Comparison of ENCODE assay signal across 8 cellular contexts in genomic region chr5:37248970-37249819, GRCh38. TPM values are rescaled to one million over a fixed set of nuclear protein-coding genes. Genes with fewer than 3 reads are reported as not detected.
DNase-seq lines count a peak whose midpoint lies in the region; ATAC-seq, FAIRE-seq and TF ChIP-seq lines count a peak whose summit lies in the region.

CPLANE1 (minus strand) TSS chr5:37249376; CDS start chr5:37247698, 1,678 bp downstream.

- H2AFZ ChIP-seq in PC-9 (peak within 1 kb of the TSS; percentile 94), fibroblast of lung (ENCODE audit: low read length) (peak within 1 kb of the TSS; percentile 94)

- ATAC-seq in GM21390 (IDR thresholded peaks at IDR 0.05; ENCODE audit: unreplicated experiment): peak; percentile 84
- peak; percentile 83 to 90 for ATAC-seq in naive thymus-derived CD8-positive, alpha-beta T cell
- peak; percentile 90 for ATAC-seq in stimulated activated naive CD8-positive, alpha-beta T cell treated with anti-CD3 and anti-CD28 coated beads, Interleukin-15, Interleukin-2, amounts not matched to agents 100 U/mL and 50 U/mL, for 24 hours

- no peak; the same call in 1 of the 2 replicates for TF ChIP-seq CTCF in PC-9 (conservative IDR thresholded peaks at IDR 0.05)
- no peak for TF ChIP-seq CTCF in fibroblast of lung (conservative IDR thresholded peaks at IDR 0.05 in 1 of 2, IDR thresholded peaks at IDR 0.05 in 1 of 2; ENCODE audit: low read depth in 1 of 2, low read length in 2 of 2)

- peak; percentile 91 for FAIRE-seq in HTR-8/SVneo (lab: Jason Lieb, UNC)

- DNase-seq in DMS 273 treated with DMSO at 0.1 percent for 48 hours (lab: John Stamatoyannopoulos, UW) (peak; percentile 70), HTR-8/SVneo (ENCODE audit: insufficient read length, low spot score) (peak; percentile 95), PC-9 (peak; percentile 47 to 96), fibroblast of lung (ENCODE audit: low read depth in 2 of 2) (peak; percentile 79 to 83)
- DNase-seq in activated T-helper 1 cell treated with anti-CD3 and anti-CD28 coated beads, Interleukin-12 subunit alpha, Interleukin-12 subunit beta, Interleukin-2, Interleukin-4 antibody, amounts not matched to agents 30 ng/mL and 10 ng/mL and 1 ng/mL, durations not matched to agents 14 hours and 24 hours and 36 hours (ENCODE audit: low spot score): peak; percentile 51
- peak; percentile 33 to 72 (median 53) for DNase-seq in naive thymus-derived CD8-positive, alpha-beta T cell
- peak; percentile 70 for DNase-seq in stimulated activated naive CD8-positive, alpha-beta T cell treated with anti-CD3 and anti-CD28 coated beads, Interleukin-15, Interleukin-2, amounts not matched to agents 100 U/mL and 50 U/mL, for 24 hours

- H4K20me1 ChIP-seq in PC-9 (ENCODE audit: insufficient read depth) (no peaks in the 10 kb centered on the region), fibroblast of lung (ENCODE audit: control insufficient read depth, extremely low read depth, insufficient read depth, low read length) (no peaks in the 10 kb centered on the region)

- H3K36me3 ChIP-seq in PC-9 (ENCODE audit: low read depth) (no peaks in the 10 kb centered on the region), fibroblast of lung (ENCODE audit: control insufficient read depth, insufficient read depth, low read length) (no peaks in the 10 kb centered on the region)

- H3F3A ChIP-seq in PC-9 (ENCODE audit: insufficient read depth, low read depth): peaks cover 26% of the 10 kb centered on the region

- H3K9ac ChIP-seq in fibroblast of lung (ENCODE audit: insufficient read depth, low read length): peak within 1 kb of the TSS; percentile 98

- intact Hi-C loops in PC-9 (cut with micrococcal nuclease; ENCODE audit: unreplicated experiment): loop anchor here (1.0 to 2.0 kb wide), 2 partner anchors 23 to 42 kb away; no protein-coding TSS in a partner anchor
- intact Hi-C loops in activated T-helper 1 cell treated with anti-CD3 and anti-CD28 coated beads, Interleukin-12 subunit alpha, Interleukin-12 subunit beta, Interleukin-2, Interleukin-4 antibody, amounts not matched to agents 30 ng/mL and 10 ng/mL and 1 ng/mL, durations not matched to agents 14 hours and 24 hours and 36 hours (cut with micrococcal nuclease): loop anchor here (1.0 to 5.0 kb wide), 4 partner anchors 52 to 199 kb away; partner anchors contain the start of gene NUP155

- H3K4me3 ChIP-seq in PC-9 (peak within 1 kb of the TSS; percentile 95), fibroblast of lung (replicated peaks in 1 of 4; ENCODE audit: control extremely low read depth in 1 of 4, insufficient read depth in 1 of 4, low read depth in 3 of 4, low read length in 4 of 4) (peak within 1 kb of the TSS; percentile 86 to 96 (median 90))

- peaks cover under 1% of the 10 kb centered on the region for H3K9me3 Mint-ChIP-seq in activated T-helper 1 cell treated with anti-CD3 and anti-CD28 coated beads, Interleukin-12 subunit alpha, Interleukin-12 subunit beta, Interleukin-2, Interleukin-4 antibody, amounts not matched to agents 30 ng/mL and 10 ng/mL and 1 ng/mL, durations not matched to agents 14 hours and 24 hours and 36 hours
- H3K9me3 Mint-ChIP-seq in naive thymus-derived CD8-positive, alpha-beta T cell: peaks cover 0 to 5% (median 0%) of the 10 kb centered on the region in 9 donors

- H3K27me3 Mint-ChIP-seq in activated T-helper 1 cell treated with anti-CD3 and anti-CD28 coated beads, Interleukin-12 subunit alpha, Interleukin-12 subunit beta, Interleukin-2, Interleukin-4 antibody, amounts not matched to agents 30 ng/mL and 10 ng/mL and 1 ng/mL, durations not matched to agents 14 hours and 24 hours and 36 hours (ENCODE audit: insufficient read depth): no peaks in the 10 kb centered on the region
- H3K27me3 Mint-ChIP-seq in naive thymus-derived CD8-positive, alpha-beta T cell: no peaks in the 10 kb centered on the region

- H3K79me2 ChIP-seq in PC-9 (ENCODE audit: low read depth) (no peaks in the 10 kb centered on the region), fibroblast of lung (ENCODE audit: control insufficient read depth, insufficient read depth, low read length) (peaks cover 5% of the 10 kb centered on the region)

- POLR2A ChIA-PET in PC-9 (lab: Charles Lee; ENCODE audit: unreplicated experiment): interaction anchor here (0.5 to 0.9 kb wide), 13 partner anchors 17 to 1120 kb away, joined by 3 to 12 read pairs (median 5); partner anchors contain the start of gene NUP155
- POLR2A ChIA-PET in naive thymus-derived CD8-positive, alpha-beta T cell (lab: Charles Lee): interaction anchor here (0.7 to 1.4 kb wide), 5 partner anchors 17 to 374 kb away, joined by 3 to 8 read pairs (median 3); partner anchors contain the start of gene NUP155

- H3K9me3 ChIP-seq in PC-9 (ENCODE audit: insufficient read depth, low read depth): no peaks in the 10 kb centered on the region
- no peaks in the 10 kb centered on the region for H3K9me3 ChIP-seq in fibroblast of lung (ENCODE audit: control insufficient read depth, insufficient read depth, low read depth, low read length)

- peaks cover 12% of the 10 kb centered on the region for H3K4me1 Mint-ChIP-seq in activated T-helper 1 cell treated with anti-CD3 and anti-CD28 coated beads, Interleukin-12 subunit alpha, Interleukin-12 subunit beta, Interleukin-2, Interleukin-4 antibody, amounts not matched to agents 30 ng/mL and 10 ng/mL and 1 ng/mL, durations not matched to agents 14 hours and 24 hours and 36 hours (ENCODE audit: low read depth)
- peaks cover 6 to 22% (median 14%) of the 10 kb centered on the region in 4 donors for H3K4me1 Mint-ChIP-seq in naive thymus-derived CD8-positive, alpha-beta T cell

- H3K27ac Mint-ChIP-seq in activated T-helper 1 cell treated with anti-CD3 and anti-CD28 coated beads, Interleukin-12 subunit alpha, Interleukin-12 subunit beta, Interleukin-2, Interleukin-4 antibody, amounts not matched to agents 30 ng/mL and 10 ng/mL and 1 ng/mL, durations not matched to agents 14 hours and 24 hours and 36 hours: peak within 1 kb of the TSS; percentile 71
- H3K27ac Mint-ChIP-seq in naive thymus-derived CD8-positive, alpha-beta T cell: peak within 1 kb of the TSS; percentile 79 to 95 (median 86)

- peak within 1 kb of the TSS; percentile 88 for H3K4me3 Mint-ChIP-seq in activated T-helper 1 cell treated with anti-CD3 and anti-CD28 coated beads, Interleukin-12 subunit alpha, Interleukin-12 subunit beta, Interleukin-2, Interleukin-4 antibody, amounts not matched to agents 30 ng/mL and 10 ng/mL and 1 ng/mL, durations not matched to agents 14 hours and 24 hours and 36 hours
- peak within 1 kb of the TSS; percentile 87 to 95 (median 91) for H3K4me3 Mint-ChIP-seq in naive thymus-derived CD8-positive, alpha-beta T cell

- H3K9me2 ChIP-seq in PC-9 (ENCODE audit: insufficient read depth): no peaks in the 10 kb centered on the region

- H3K4me1 ChIP-seq in PC-9 (replicated peaks; ENCODE audit: insufficient read depth) (peaks cover 12% of the 10 kb centered on the region), fibroblast of lung (ENCODE audit: control insufficient read depth, extremely low read depth, insufficient read depth, low read length) (peaks cover 5% of the 10 kb centered on the region)

- H3K36me3 Mint-ChIP-seq in activated T-helper 1 cell treated with anti-CD3 and anti-CD28 coated beads, Interleukin-12 subunit alpha, Interleukin-12 subunit beta, Interleukin-2, Interleukin-4 antibody, amounts not matched to agents 30 ng/mL and 10 ng/mL and 1 ng/mL, durations not matched to agents 14 hours and 24 hours and 36 hours (ENCODE audit: low read depth): peaks cover 2% of the 10 kb centered on the region
- peaks cover 0 to 3% (median 2%) of the 10 kb centered on the region in 3 donors for H3K36me3 Mint-ChIP-seq in naive thymus-derived CD8-positive, alpha-beta T cell

- H3K27me3 ChIP-seq in PC-9 (ENCODE audit: insufficient read depth, low read depth): no peaks in the 10 kb centered on the region
- no peaks in the 10 kb centered on the region for H3K27me3 ChIP-seq in fibroblast of lung (ENCODE audit: control insufficient read depth, insufficient read depth, low read length)

- no peak within 1 kb of the TSS for H3K27ac ChIP-seq in PC-9
- H3K27ac ChIP-seq in fibroblast of lung (ENCODE audit: insufficient read depth, low read length): peak within 1 kb of the TSS; percentile 90

- peak within 1 kb of the TSS; percentile 93 for H3K4me2 ChIP-seq in PC-9
- peak within 1 kb of the TSS; percentile 88 for H3K4me2 ChIP-seq in fibroblast of lung (ENCODE audit: extremely low read depth, insufficient read depth, low read length)

- no TSS peak for BruUV-seq in PC-9 (replicated peaks; lab: Mats Ljungman, UMichigan)

- CTCF ChIA-PET in PC-9 (lab: Charles Lee): interaction anchor here (0.5 to 1.7 kb wide), 3 partner anchors 23 to 99 kb away, joined by 3 to 7 read pairs (median 6); no protein-coding TSS in a partner anchor

RNA-seq across cellular contexts. Expression of gene CPLANE1, which starts in this region (rescaled TPM):
- total RNA-seq in PC-9 (2021) (32.5 and 45.5 TPM in 2 replicates), fibroblast of lung (17.7 and 20.0 TPM in 2 replicates)
- 5.5 and 7.7 TPM in 2 replicates for total RNA-seq in activated T-helper 1 cell treated with anti-CD3 and anti-CD28 coated beads, Interleukin-12 subunit alpha, Interleukin-12 subunit beta, Interleukin-2, Interleukin-4 antibody, amounts not matched to agents 30 ng/mL and 10 ng/mL and 1 ng/mL, durations not matched to agents 14 hours and 24 hours and 36 hours
- polyA plus RNA-seq in fibroblast of lung: 10.0 and 15.3 TPM in 2 replicates
- polyA plus RNA-seq in fibroblast of lung (2012): 4.7 and 7.8 TPM in 2 replicates
- polyA minus RNA-seq in fibroblast of lung (ENCODE audit: low replicate concordance): 1.0 and 14.9 TPM in 2 replicates
- total RNA-seq in naive thymus-derived CD8-positive, alpha-beta T cell: 1 to 10 TPM; 9.9 to 10.0 TPM
- polyA plus RNA-seq in naive thymus-derived CD8-positive, alpha-beta T cell: 1 to 10 TPM; 1.5 to 2.6 (median 1.7) TPM
